Comparison of ENCODE assay signal across 1 cellular context in the genomic region with DNA sequence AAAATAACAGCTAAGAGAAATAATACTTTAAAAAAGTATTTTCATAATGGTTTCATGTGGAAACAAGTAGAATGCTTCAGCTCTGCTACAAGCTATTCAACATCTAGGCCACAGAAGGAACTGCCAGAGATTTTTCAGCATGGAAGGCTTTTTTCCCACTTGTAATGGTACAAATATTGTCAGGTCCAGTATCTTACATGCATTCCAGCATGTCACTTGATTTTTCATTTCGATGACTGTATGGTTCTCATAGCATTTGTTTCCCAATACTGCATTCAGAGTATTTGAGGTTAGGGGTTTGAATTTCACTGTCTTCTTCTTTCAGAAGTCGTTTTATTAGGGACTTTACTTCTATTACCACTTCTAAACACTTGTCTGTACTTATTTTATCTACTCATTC.
TF ChIP-seq lines count a peak whose summit lies in the region.

No MANE protein-coding gene starts in this region.

TF ChIP-seq in H1, 55 proteins besides CTCF, POLR2A, EP300 and RAD21 (continued from another document):
- no peak for TF ChIP-seq CHD7 (IDR thresholded peaks at IDR 0.05; ENCODE audit: insufficient replicate concordance, low read length)
- TF ChIP-seq ATF2 (IDR thresholded peaks at IDR 0.05; ENCODE audit: low read length): no peak
- no peak for TF ChIP-seq SP4 (IDR thresholded peaks at IDR 0.05; ENCODE audit: low read length)
- TF ChIP-seq HDAC2 (IDR thresholded peaks at IDR 0.05; ENCODE audit: borderline replicate concordance in 1 of 2, low read depth in 2 of 2, low read length in 2 of 2): no peak
- no peak for TF ChIP-seq TAF7 (optimal IDR thresholded peaks at IDR 0.05; ENCODE audit: borderline replicate concordance, low read depth, low read length)
- TF ChIP-seq, protein P1, sequence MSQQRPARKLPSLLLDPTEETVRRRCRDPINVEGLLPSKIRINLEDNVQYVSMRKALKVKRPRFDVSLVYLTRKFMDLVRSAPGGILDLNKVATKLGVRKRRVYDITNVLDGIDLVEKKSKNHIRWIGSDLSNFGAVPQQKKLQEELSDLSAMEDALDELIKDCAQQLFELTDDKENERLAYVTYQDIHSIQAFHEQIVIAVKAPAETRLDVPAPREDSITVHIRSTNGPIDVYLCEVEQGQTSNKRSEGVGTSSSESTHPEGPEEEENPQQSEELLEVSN (IDR thresholded peaks at IDR 0.05): no peak
- no peak for TF ChIP-seq CTBP2 (IDR thresholded peaks at IDR 0.05; ENCODE audit: borderline replicate concordance, insufficient read depth, insufficient read length, low read length)
- TF ChIP-seq CHD1 (IDR thresholded peaks at IDR 0.05; ENCODE audit: low read depth, low read length): no peak
- no peak for TF ChIP-seq KDM4A (IDR thresholded peaks at IDR 0.05; ENCODE audit: low read depth, low read length, severe bottlenecking)
- TF ChIP-seq SP1 (IDR thresholded peaks at IDR 0.05; ENCODE audit: low read depth, low read length): no peak
- no peak for TF ChIP-seq NANOG (IDR thresholded peaks at IDR 0.05; ENCODE audit: insufficient read depth, low read depth, low read length, poor library complexity, severe bottlenecking)
- TF ChIP-seq EGR1 (IDR thresholded peaks at IDR 0.05; ENCODE audit: borderline replicate concordance, low read depth, low read length): no peak
